In genomic region chr20:62551408-62552323, GRCh38 we compare ENCODE assay signal across 1 cellular context.
TF ChIP-seq lines count a peak whose summit lies in the region.

No MANE protein-coding gene starts in this region.

TF ChIP-seq in IMR-90, 13 proteins besides CTCF, POLR2A, EP300 and RAD21 (continued from another document):
- TF ChIP-seq USF2 (IDR thresholded peaks at IDR 0.05; ENCODE audit: low read depth, low read length): no peak
